Comparison of ENCODE assay signal across 17 cellular contexts in the genomic region with DNA sequence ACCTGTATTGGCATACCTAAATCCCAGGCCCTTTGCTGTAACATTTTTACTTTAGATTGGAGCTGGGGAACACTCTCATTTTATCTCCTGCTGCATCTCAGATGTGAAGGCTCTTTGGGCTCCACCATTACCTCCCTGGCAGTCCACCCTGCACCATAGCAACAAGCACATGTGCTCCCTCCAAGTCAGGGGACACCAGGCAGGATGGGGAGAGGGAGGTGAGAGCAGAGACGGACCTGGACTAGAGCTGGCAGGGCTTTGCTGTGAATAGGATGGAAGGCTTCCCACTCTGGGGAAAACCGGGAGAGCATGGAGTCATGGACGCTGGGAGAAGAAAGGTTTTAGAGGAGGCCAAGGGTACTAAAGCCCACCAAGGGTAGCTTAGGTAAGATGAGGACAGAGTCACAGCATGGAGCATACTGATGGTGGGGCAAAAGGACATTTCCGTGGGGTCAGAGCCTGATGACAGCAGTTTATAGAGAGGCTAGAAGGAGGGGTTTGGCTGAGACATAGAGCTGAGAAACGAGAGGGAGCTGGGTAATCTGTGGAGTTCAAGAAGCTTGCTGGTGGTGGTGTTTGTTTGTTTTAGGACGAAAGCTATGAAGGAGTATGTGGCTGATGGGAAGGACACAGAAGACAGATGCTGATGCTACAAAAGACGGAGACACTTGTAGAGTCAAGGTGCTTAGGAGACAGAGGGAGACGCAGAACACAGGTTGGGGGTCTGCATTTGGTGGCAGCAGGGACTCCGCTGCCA.
A peak's percentile ranks its signal among the peaks of the same experiment; 100 is the strongest.
DNase-seq lines count a peak whose midpoint lies in the region; ATAC-seq and TF ChIP-seq lines count a peak whose summit lies in the region.
"Had no signal": no experiment of that assay in that cellular context is flagged by ENCODE, and none has a peak within 500 bp of the region (broad histone marks: within the 10 kb centered on the region; RNA-seq: fewer than 3 reads in every experiment).

No MANE protein-coding gene starts in this region.

- TF ChIP-seq CTCF in esophagus squamous epithelium (IDR thresholded peaks at IDR 0.05) (no peak), thyroid gland (IDR thresholded peaks at IDR 0.05) (no peak), lower leg skin (IDR thresholded peaks at IDR 0.05) (no peak)

- H3K36me3 ChIP-seq in MG63 (peaks cover 3% of the 10 kb centered on the region; the same call in 1 of the 2 replicates), esophagus squamous epithelium (no peaks in the 10 kb centered on the region), muscle layer of colon (ENCODE audit: insufficient read depth, low read length) (no peaks in the 10 kb centered on the region), thyroid gland (no peaks in the 10 kb centered on the region)
- H3K36me3 ChIP-seq: cardiac muscle cell had no signal

- peaks cover 0 to 8% (median 7%) of the 10 kb centered on the region in 3 donors for H3K4me1 ChIP-seq in esophagus squamous epithelium
- peaks cover 43% of the 10 kb centered on the region for H3K4me1 ChIP-seq in muscle layer of colon (ENCODE audit: insufficient read depth, low read length)
- peaks cover 0 to 9% of the 10 kb centered on the region in 2 donors for H3K4me1 ChIP-seq in thyroid gland

- H3K9ac ChIP-seq in muscle layer of colon (ENCODE audit: low read length) = no peak overlapping the region

- TF ChIP-seq POLR2A in esophagus squamous epithelium (IDR thresholded peaks at IDR 0.05) = no peak
- no peak for TF ChIP-seq POLR2A in thyroid gland (IDR thresholded peaks at IDR 0.05)
- TF ChIP-seq POLR2A in lower leg skin (IDR thresholded peaks at IDR 0.05) = no peak

- H3K27me3 ChIP-seq in MG63 (no peaks in the 10 kb centered on the region), esophagus squamous epithelium (peaks cover 0 to 10% (median 0%) of the 10 kb centered on the region in 4 donors), muscle layer of colon (ENCODE audit: control insufficient read depth in 1 of 2, insufficient read depth in 2 of 2, low read length in 2 of 2) (no peaks in the 10 kb centered on the region), thyroid gland (no peaks in the 10 kb centered on the region)
- H3K27me3 ChIP-seq: cardiac muscle cell had no signal

- ATAC-seq in GM18870 (IDR thresholded peaks at IDR 0.05; ENCODE audit: unreplicated experiment) = no peak
- ATAC-seq in HG02870 (IDR thresholded peaks at IDR 0.05; ENCODE audit: unreplicated experiment) = no peak

- intact Hi-C loops in esophagus squamous epithelium (cut with DNase I) (no loop called here), thyroid gland (cut with DNase I) (no loop called here), lower leg skin (cut with DNase I; ENCODE audit: low total_unique reads) (no loop called here)

- DNase-seq in MG63 = peak; percentile 54
- DNase-seq in esophagus squamous epithelium (lab: John Stamatoyannopoulos, UW) = no peak
- DNase-seq in thyroid gland = no peak
- no peak for DNase-seq in NCI-H446 treated with DMSO at 0.1 percent for 48 hours (lab: John Stamatoyannopoulos, UW)
- no peak for DNase-seq in lower leg skin (ENCODE audit: low spot score in 2 of 2)
- DNase-seq: activated B cell treated with CpG ODN at 0.5 μM for 24 hours; activated naive CD4-positive, alpha-beta T cell; Calu3; kidney; naive B cell; NCI-H2029; NCI-H526; T-helper 1 cell had no signal

- H3K27ac ChIP-seq in esophagus squamous epithelium (peak overlapping the region; percentile 51 to 72 (median 55)), muscle layer of colon (ENCODE audit: low read depth, low read length) (peak overlapping the region; percentile 71), thyroid gland (peak overlapping the region; percentile 36 to 80 (median 43))
- H3K27ac ChIP-seq: cardiac muscle cell had no signal

- no peak overlapping the region for H3K4me3 ChIP-seq in MG63
- H3K4me3 ChIP-seq in esophagus squamous epithelium = no peak overlapping the region
- H3K4me3 ChIP-seq in muscle layer of colon (ENCODE audit: low read depth in 1 of 2, low read length in 2 of 2) = no peak overlapping the region
- H3K4me3 ChIP-seq in thyroid gland (replicated peaks in 1 of 3) = no peak overlapping the region
- no peak overlapping the region for H3K4me3 ChIP-seq in lower leg skin (ENCODE audit: low read depth, poor library complexity, severe bottlenecking)
- H3K4me3 ChIP-seq: cardiac muscle cell had no signal

- peaks cover 10% of the 10 kb centered on the region for H3K9me3 ChIP-seq in MG63
- H3K9me3 ChIP-seq in esophagus squamous epithelium = no peaks in the 10 kb centered on the region
- no peaks in the 10 kb centered on the region for H3K9me3 ChIP-seq in muscle layer of colon (ENCODE audit: low read length)
- H3K9me3 ChIP-seq in thyroid gland = no peaks in the 10 kb centered on the region

- WGBS in esophagus squamous epithelium, 2 donors = 81 to 85% methylated on average over 8 to 9 of the region's 9 CpGs
- 69 to 75% methylated on average over 9 of the region's 9 CpGs for WGBS in thyroid gland, 2 donors
- 77 to 80% methylated on average over 9 of the region's 9 CpGs for WGBS in lower leg skin, 2 donors
